Comparison of ENCODE assay signal across 10 cellular contexts in genomic region chr14:64654072-64654899, GRCh38. TPM values are rescaled to one million over a fixed set of nuclear protein-coding genes. Genes with fewer than 3 reads are reported as not detected.
DNase-seq lines count a peak whose midpoint lies in the region; ATAC-seq lines count a peak whose summit lies in the region.
"Had no signal": no experiment of that assay in that cellular context is flagged by ENCODE, and none has a peak within 500 bp of the region (broad histone marks: within the 10 kb centered on the region; RNA-seq: fewer than 3 reads in every experiment).

No MANE protein-coding gene starts in this region.

- peak; percentile 74 for DNase-seq in Caki2 (ENCODE audit: low read depth)
- DNase-seq in KG1 (lab: John Stamatoyannopoulos, UW) = peak; percentile 63
- DNase-seq in brain pericyte (ENCODE audit: low read depth, low spot score) = peak; percentile 60
- DNase-seq in memory B cell (ENCODE audit: low spot score in 2 of 2) = no peak
- no peak for DNase-seq in UCSD-AML1 (lab: John Stamatoyannopoulos, UW; ENCODE audit: unreplicated experiment)
- DNase-seq in foreskin melanocyte = no peak
- DNase-seq in effector CD4-positive, alpha-beta T cell = no peak

- H3K36me3 Mint-ChIP-seq in memory B cell = no peaks in the 10 kb centered on the region
- H3K36me3 Mint-ChIP-seq: activated naive CD8-positive, alpha-beta T cell had no signal

- peak; percentile 44 for ATAC-seq in memory B cell (ENCODE audit: low read depth)
- ATAC-seq in HG03342 (IDR thresholded peaks at IDR 0.05; ENCODE audit: unreplicated experiment) = no peak
- ATAC-seq: HCT116 had no signal

- H3K27ac Mint-ChIP-seq in memory B cell = no peak overlapping the region
- H3K27ac Mint-ChIP-seq: activated naive CD8-positive, alpha-beta T cell had no signal

- peaks cover 9% of the 10 kb centered on the region for H3K4me1 Mint-ChIP-seq in memory B cell

- peaks cover 5% of the 10 kb centered on the region for H3K27me3 Mint-ChIP-seq in memory B cell

- in situ Hi-C loops in Caki2 (cut with HindIII; ENCODE audit: low pct_unique_long_range_greater_than_20kb, low sequenced_read_pairs) = no loop called here

- no peaks in the 10 kb centered on the region for H3K9me3 Mint-ChIP-seq in memory B cell

- no peak overlapping the region for H3K4me3 Mint-ChIP-seq in memory B cell
- H3K4me3 Mint-ChIP-seq: activated naive CD8-positive, alpha-beta T cell had no signal

RNA-seq across cellular contexts. Expression of gene PLEKHG3, which starts 49.9 kb away (rescaled TPM):
- total RNA-seq in Caki2 (2014; rRNA removed; shearing (Covaris generic); ENCODE audit: low replicate concordance) = 48.3 and 99.4 TPM in 2 replicates

Comparison
In these comparisons a context has a peak if more than half of its experiments do, and no peak if none do; other contexts are left out.
1. DNase-seq: peak in Caki2 (single experiment), KG1 (single experiment) and brain pericyte (single experiment); none in memory B cell (0 of 2), UCSD-AML1 (single experiment), foreskin melanocyte (single experiment) and effector CD4-positive, alpha-beta T cell (single experiment).